Comparison of ENCODE assay signal across 17 cellular contexts in the genomic region with DNA sequence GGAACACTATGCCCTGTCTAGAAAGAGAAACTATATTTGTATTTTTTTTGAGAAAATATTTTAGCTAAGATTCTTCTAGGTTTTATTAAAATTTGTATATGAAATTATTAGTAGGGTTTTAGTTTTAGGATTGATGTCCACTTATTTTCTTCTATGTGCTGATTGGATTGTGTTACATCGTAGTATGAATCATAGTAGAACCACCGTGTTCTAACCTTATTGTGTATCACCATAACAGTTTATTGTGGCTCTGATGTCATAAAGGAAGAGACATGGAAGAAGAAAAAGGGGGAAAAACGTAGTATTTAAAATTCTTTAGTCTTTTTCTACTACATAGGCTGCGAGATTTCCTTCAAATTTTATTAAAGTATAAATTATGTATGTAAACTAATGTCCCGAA. TPM values are rescaled to one million over a fixed set of nuclear protein-coding genes. Genes with fewer than 3 reads are reported as not detected.
A peak's percentile ranks its signal among the peaks of the same experiment; 100 is the strongest.
DNase-seq lines count a peak whose midpoint lies in the region; ATAC-seq and TF ChIP-seq lines count a peak whose summit lies in the region.
"Had no signal": no experiment of that assay in that cellular context is flagged by ENCODE, and none has a peak within 500 bp of the region (broad histone marks: within the 10 kb centered on the region; RNA-seq: fewer than 3 reads in every experiment).

No MANE protein-coding gene starts in this region.

- no peak overlapping the region for H3K9ac ChIP-seq in mammary epithelial cell (ENCODE audit: insufficient read depth, low read length)
- no peak overlapping the region for H3K9ac ChIP-seq in neural cell (ENCODE audit: low read length)

- in situ Hi-C loops in mammary epithelial cell (cut with MboI; ENCODE audit: low sequenced_read_pairs in 2 of 2) = loop anchor here in 1 of 2 donors (25.0 kb wide), 1 partner anchor 174 kb away; a partner anchor contains a TSS

- peaks cover 53% of the 10 kb centered on the region for H3K4me1 Mint-ChIP-seq in Calu3 (ENCODE audit: low read depth, unreplicated experiment)
- H3K4me1 Mint-ChIP-seq in stimulated activated memory B cell treated with anti-CD40 and anti-IgM and Interleukin-4, amounts not matched to agents 10 μg/mL and 1 μg/mL and 100 μg/mL, for 72 hours = peaks cover 41% of the 10 kb centered on the region

- no peak for TF ChIP-seq RAD21 in neural cell (conservative IDR thresholded peaks at IDR 0.05)

- no peaks in the 10 kb centered on the region for H3K9me2 ChIP-seq in neural cell (ENCODE audit: insufficient read depth, low read length)

- DNase-seq in Calu3 (no peak), LHCN-M2 (ENCODE audit: low read depth) (peak; percentile 49), mammary epithelial cell (no peak), coronary artery (ENCODE audit: low spot score) (no peak), T-helper 2 cell (no peak), NCI-H187 (lab: John Stamatoyannopoulos, UW) (no peak)
- DNase-seq: CD8-positive, alpha-beta memory T cell; GF-D8; glutamatergic neuron; naive B cell; NCI-H2029 treated with DMSO at 0.1 percent for 48 hours; SHP77 treated with DMSO at 0.1 percent for 48 hours; stimulated activated CD4-positive, alpha-beta T cell treated with anti-CD3 and anti-CD28 coated beads, Interleukin-4, amount 100 ng/mL, for 24 hours had no signal

- BruUV-seq in Calu3 (replicated peaks; lab: Mats Ljungman, UMichigan) = no TSS peak
- BruUV-seq in mammary epithelial cell (replicated peaks; lab: Mats Ljungman, UMichigan) = no TSS peak

- H3K27ac ChIP-seq in mammary epithelial cell (ENCODE audit: insufficient read depth, low read depth, low read length) (no peak overlapping the region), neural cell (ENCODE audit: low read length) (no peak overlapping the region), coronary artery (peak overlapping the region in 1 of 2 donors; percentile 95)

- H3K4me2 ChIP-seq in mammary epithelial cell (ENCODE audit: insufficient read depth, low read depth, low read length) = peak overlapping the region; percentile 95
- peak overlapping the region; percentile 96 for H3K4me2 ChIP-seq in neural cell (ENCODE audit: low read length)

- H4K20me1 ChIP-seq in mammary epithelial cell (ENCODE audit: insufficient read depth, low read length) (no peaks in the 10 kb centered on the region), neural cell (ENCODE audit: insufficient read depth) (no peaks in the 10 kb centered on the region)

- peaks cover 10% of the 10 kb centered on the region for H3K79me2 ChIP-seq in mammary epithelial cell (ENCODE audit: insufficient read depth, low read length)
- H3K79me2 ChIP-seq in neural cell (replicated peaks; ENCODE audit: insufficient read depth, low read length) = peaks cover 17% of the 10 kb centered on the region

- no peak for TF ChIP-seq EP300 in neural cell (conservative IDR thresholded peaks at IDR 0.05; ENCODE audit: poor library complexity, severe bottlenecking)

- dilution Hi-C loops in mammary epithelial cell (cut with HindIII; ENCODE audit: low sequenced_read_pairs) = no loop called here

- TF ChIP-seq CTCF in Calu3 (IDR thresholded peaks at IDR 0.05; ENCODE audit: unreplicated experiment) (no peak), mammary epithelial cell (conservative IDR thresholded peaks at IDR 0.05 in 1 of 2, IDR thresholded peaks at IDR 0.05 in 1 of 2; ENCODE audit: extremely low read depth in 1 of 2, insufficient read depth in 1 of 2, low read depth in 1 of 2, low read length in 2 of 2) (no peak), neural cell (IDR thresholded peaks at IDR 0.05; ENCODE audit: poor library complexity, severe bottlenecking) (no peak), coronary artery (IDR thresholded peaks at IDR 0.05) (no peak)

- peak overlapping the region; percentile 100 for H3K4me3 Mint-ChIP-seq in Calu3 (ENCODE audit: low read depth, unreplicated experiment)
- H3K4me3 Mint-ChIP-seq in stimulated activated memory B cell treated with anti-CD40 and anti-IgM and Interleukin-4, amounts not matched to agents 10 μg/mL and 1 μg/mL and 100 μg/mL, for 72 hours = no peak overlapping the region

- no peaks in the 10 kb centered on the region for H3K9me3 ChIP-seq in mammary epithelial cell (replicated peaks; ENCODE audit: insufficient read depth, low read length)
- no peaks in the 10 kb centered on the region for H3K9me3 ChIP-seq in neural cell (ENCODE audit: low read length)

- intact Hi-C loops in Calu3 (cut with micrococcal nuclease; ENCODE audit: unreplicated experiment) = no loop called here
- intact Hi-C loops in mammary epithelial cell (cut with micrococcal nuclease) = loop anchor here (10.0 kb wide), 1 partner anchor 187 kb away; a partner anchor contains a TSS

- CTCF ChIA-PET in Calu3 (lab: Charles Lee) = no interaction called here
- CTCF ChIA-PET in mammary epithelial cell (lab: Charles Lee; ENCODE audit: low non-redundant PET) = no interaction called here

- H2AFZ ChIP-seq in mammary epithelial cell (ENCODE audit: low read depth, low read length) (no peak overlapping the region), neural cell (ENCODE audit: low read depth, low read length) (no peak overlapping the region)

- H3K27me3 Mint-ChIP-seq in Calu3 (ENCODE audit: unreplicated experiment) = no peaks in the 10 kb centered on the region
- no peaks in the 10 kb centered on the region for H3K27me3 Mint-ChIP-seq in stimulated activated memory B cell treated with anti-CD40 and anti-IgM and Interleukin-4, amounts not matched to agents 10 μg/mL and 1 μg/mL and 100 μg/mL, for 72 hours
- H3K27me3 Mint-ChIP-seq: central memory CD8-positive, alpha-beta T cell; naive B cell had no signal

- H3K36me3 ChIP-seq in mammary epithelial cell (ENCODE audit: insufficient read depth, low read length) (no peaks in the 10 kb centered on the region), neural cell (ENCODE audit: insufficient read depth, low read length) (no peaks in the 10 kb centered on the region)

- no peaks in the 10 kb centered on the region for H3F3A ChIP-seq in neural cell (ENCODE audit: insufficient read depth, low read length, poor library complexity, severe bottlenecking)

- H3K27me3 ChIP-seq in mammary epithelial cell (ENCODE audit: insufficient read depth, low read length) (no peaks in the 10 kb centered on the region), neural cell (ENCODE audit: insufficient read depth, low read depth, low read length) (no peaks in the 10 kb centered on the region)

- ATAC-seq in stimulated activated memory B cell treated with anti-CD40 and anti-IgM and Interleukin-4, amounts not matched to agents 10 μg/mL and 1 μg/mL and 100 μg/mL, for 72 hours = no peak
- ATAC-seq: stimulated activated effector memory CD8-positive, alpha-beta T cell treated with anti-CD3 and anti-CD28 coated beads, Interleukin-12 subunit alpha, Interleukin-12 subunit beta, amount 100 ng/mL, for 72 hours had no signal

- H3K9me3 Mint-ChIP-seq in Calu3 (ENCODE audit: low read depth, unreplicated experiment) = no peaks in the 10 kb centered on the region
- H3K9me3 Mint-ChIP-seq in stimulated activated memory B cell treated with anti-CD40 and anti-IgM and Interleukin-4, amounts not matched to agents 10 μg/mL and 1 μg/mL and 100 μg/mL, for 72 hours = no peaks in the 10 kb centered on the region
- H3K9me3 Mint-ChIP-seq: CD8-positive, alpha-beta memory T cell; central memory CD8-positive, alpha-beta T cell; naive B cell; stimulated activated effector memory CD8-positive, alpha-beta T cell treated with anti-CD3 and anti-CD28 coated beads, Interleukin-12 subunit alpha, Interleukin-12 subunit beta, amount 100 ng/mL, for 72 hours had no signal

- H3K4me1 ChIP-seq in mammary epithelial cell (ENCODE audit: insufficient read depth, low read length) = no peaks in the 10 kb centered on the region

- H3K4me3 ChIP-seq in mammary epithelial cell (replicated peaks in 1 of 3; ENCODE audit: insufficient read depth in 1 of 3, low read depth in 2 of 3, low read length in 3 of 3) (no peak overlapping the region), neural cell (ENCODE audit: low read length) (peak overlapping the region; percentile 91), coronary artery (no peak overlapping the region)

- WGBS in mammary epithelial cell (ENCODE audit: low coverage, missing lambda C conversion rate) = 94% methylated on average over 5 of the region's 5 CpGs

- peaks cover 21% of the 10 kb centered on the region for H3K36me3 Mint-ChIP-seq in Calu3 (ENCODE audit: insufficient read depth, unreplicated experiment)
- H3K36me3 Mint-ChIP-seq in stimulated activated memory B cell treated with anti-CD40 and anti-IgM and Interleukin-4, amounts not matched to agents 10 μg/mL and 1 μg/mL and 100 μg/mL, for 72 hours = peaks cover 8% of the 10 kb centered on the region

- peak overlapping the region; percentile 64 for H3K27ac Mint-ChIP-seq in Calu3 (ENCODE audit: unreplicated experiment)
- H3K27ac Mint-ChIP-seq in stimulated activated memory B cell treated with anti-CD40 and anti-IgM and Interleukin-4, amounts not matched to agents 10 μg/mL and 1 μg/mL and 100 μg/mL, for 72 hours = no peak overlapping the region
- H3K27ac Mint-ChIP-seq: stimulated activated effector memory CD8-positive, alpha-beta T cell treated with anti-CD3 and anti-CD28 coated beads, Interleukin-12 subunit alpha, Interleukin-12 subunit beta, amount 100 ng/mL, for 72 hours had no signal

TF ChIP-seq in neural cell, 6 proteins besides CTCF, POLR2A, EP300 and RAD21:
- TF ChIP-seq MXI1 (conservative IDR thresholded peaks at IDR 0.05; ENCODE audit: poor library complexity, severe bottlenecking) = no peak

RNA-seq across cellular contexts. Expression of a gene that starts 1.9 kb away (rescaled TPM):
- total RNA-seq in Calu3 (2022) (5.4 and 6.3 TPM in 2 replicates), LHCN-M2 (2014; rRNA removed) (0.38 and 1.0 TPM in 2 replicates), mammary epithelial cell (1 to 10 TPM in 1 of 2 donors, under 1 TPM in 1; 0.61 to 1.2 TPM)
- polyA plus RNA-seq in LHCN-M2 (2012) = 0.86 TPM
- polyA plus RNA-seq in mammary epithelial cell (0.42 TPM), neural cell (7.5 and 9.5 TPM in 2 replicates)
- polyA minus RNA-seq in mammary epithelial cell (not detected), neural cell (11.0 and 11.1 TPM in 2 replicates)
